Comparison of ENCODE assay signal across 23 cellular contexts in genomic region chr16:66286527-66286926, GRCh38.
"Had no signal": no experiment of that assay in that cellular context is flagged by ENCODE, and none has a peak within 500 bp of the region (broad histone marks: within the 10 kb centered on the region; RNA-seq: fewer than 3 reads in every experiment).

No MANE protein-coding gene starts in this region.

- DNase-seq: activated CD4-positive, alpha-beta T cell treated with anti-CD3 and anti-CD28 coated beads, Interleukin-2, amount 10 ng/mL, durations not matched to agents 24 days and 14 days; activated naive CD4-positive, alpha-beta T cell; activated naive CD8-positive, alpha-beta T cell treated with anti-CD3 and anti-CD28 coated beads, Interleukin-2, amount 10 ng/mL, durations not matched to agents 7 days and 5 days; activated T-cell treated with anti-CD3 and anti-CD28 coated beads for 4 hours; amygdala; foreskin keratinocyte; glutamatergic neuron; hypothalamus; nephron progenitor cell; small intestine; stimulated activated CD4-positive, alpha-beta T cell treated with anti-CD3 and anti-CD28 coated beads, Interleukin-15, amount 100 ng/mL, for 24 hours; stimulated activated CD4-positive, alpha-beta T cell treated with anti-CD3 and anti-CD28 coated beads, Interleukin-2, amount 100 ng/mL, for 48 hours; SW 1271 had no signal

- H3K36me3 Mint-ChIP-seq: activated naive CD8-positive, alpha-beta T cell treated with anti-CD3 and anti-CD28 coated beads, Interleukin-2, amount 10 ng/mL, durations not matched to agents 7 days and 5 days; mesothelial cell of epicardium; WTC11 had no signal

- H3K36me3 ChIP-seq: cardiac muscle cell, prostate gland, right atrium auricular region, thoracic aorta had no signal

- ATAC-seq: foreskin keratinocyte, WTC11 had no signal

- H3K4me1 Mint-ChIP-seq: activated CD4-positive, alpha-beta T cell treated with anti-CD3 and anti-CD28 coated beads, Interleukin-2, amount 10 ng/mL, durations not matched to agents 24 days and 14 days; activated naive CD8-positive, alpha-beta T cell treated with anti-CD3 and anti-CD28 coated beads, Interleukin-2, amount 10 ng/mL, durations not matched to agents 7 days and 5 days; mesothelial cell of epicardium had no signal

- H3K27ac ChIP-seq: cardiac muscle cell, epithelial cell of prostate, foreskin keratinocyte, prostate gland, right atrium auricular region, thoracic aorta had no signal

- H3K4me1 ChIP-seq: foreskin keratinocyte, prostate gland, right atrium auricular region had no signal

- H3K27ac Mint-ChIP-seq: activated CD4-positive, alpha-beta T cell treated with anti-CD3 and anti-CD28 coated beads, Interleukin-2, amount 10 ng/mL, durations not matched to agents 24 days and 14 days; activated naive CD8-positive, alpha-beta T cell treated with anti-CD3 and anti-CD28 coated beads, Interleukin-2, amount 10 ng/mL, durations not matched to agents 7 days and 5 days; activated T-helper 1 cell treated with anti-CD3 and anti-CD28 coated beads, Interleukin-12 subunit alpha, Interleukin-12 subunit beta, Interleukin-2, Interleukin-4 antibody, amounts not matched to agents 30 ng/mL and 10 ng/mL and 1 ng/mL, durations not matched to agents 14 hours and 24 hours and 36 hours; mesothelial cell of epicardium; T-helper 2 cell treated with Interferon-gamma antibody and Interleukin-4, amounts not matched to agents 5 μg/mL and 100 μg/mL, for 36 hours; WTC11 had no signal

- H3K4me3 Mint-ChIP-seq: activated CD4-positive, alpha-beta T cell treated with anti-CD3 and anti-CD28 coated beads, Interleukin-2, amount 10 ng/mL, durations not matched to agents 24 days and 14 days; activated naive CD8-positive, alpha-beta T cell treated with anti-CD3 and anti-CD28 coated beads, Interleukin-2, amount 10 ng/mL, durations not matched to agents 7 days and 5 days; activated T-helper 1 cell treated with anti-CD3 and anti-CD28 coated beads, Interleukin-12 subunit alpha, Interleukin-12 subunit beta, Interleukin-2, Interleukin-4 antibody, amounts not matched to agents 30 ng/mL and 10 ng/mL and 1 ng/mL, durations not matched to agents 14 hours and 24 hours and 36 hours; mesothelial cell of epicardium; nephron progenitor cell; T-helper 2 cell treated with Interferon-gamma antibody and Interleukin-4, amounts not matched to agents 5 μg/mL and 100 μg/mL, for 36 hours; WTC11 had no signal

- H3K9me3 ChIP-seq: prostate gland, right atrium auricular region, thoracic aorta had no signal

- H3K9me3 Mint-ChIP-seq: activated CD4-positive, alpha-beta T cell treated with anti-CD3 and anti-CD28 coated beads, Interleukin-2, amount 10 ng/mL, durations not matched to agents 24 days and 14 days; activated naive CD8-positive, alpha-beta T cell treated with anti-CD3 and anti-CD28 coated beads, Interleukin-2, amount 10 ng/mL, durations not matched to agents 7 days and 5 days; activated T-helper 1 cell treated with anti-CD3 and anti-CD28 coated beads, Interleukin-12 subunit alpha, Interleukin-12 subunit beta, Interleukin-2, Interleukin-4 antibody, amounts not matched to agents 30 ng/mL and 10 ng/mL and 1 ng/mL, durations not matched to agents 14 hours and 24 hours and 36 hours; T-helper 2 cell treated with Interferon-gamma antibody and Interleukin-4, amounts not matched to agents 5 μg/mL and 100 μg/mL, for 36 hours had no signal

- H3K4me3 ChIP-seq: cardiac muscle cell, lung, prostate gland, right atrium auricular region, thoracic aorta had no signal

- H3K27me3 ChIP-seq: cardiac muscle cell, right atrium auricular region had no signal
